16 cellular contexts compared by ENCODE assay signal in genomic region chr14:61350427-61350826, GRCh38. TPM values are rescaled to one million over a fixed set of nuclear protein-coding genes. Genes with fewer than 3 reads are reported as not detected.
DNase-seq lines count a peak whose midpoint lies in the region; ATAC-seq lines count a peak whose summit lies in the region.
"Had no signal": no experiment of that assay in that cellular context is flagged by ENCODE, and none has a peak within 500 bp of the region (broad histone marks: within the 10 kb centered on the region; RNA-seq: fewer than 3 reads in every experiment).

No MANE protein-coding gene starts in this region.

- no peaks in the 10 kb centered on the region for H3K27me3 Mint-ChIP-seq in activated CD4-positive, alpha-beta T cell treated with anti-CD3 and anti-CD28 coated beads, Interleukin-2, amount 10 ng/mL, durations not matched to agents 24 days and 14 days
- H3K27me3 Mint-ChIP-seq in activated T-helper 2 cell treated with anti-CD3 and anti-CD28 coated beads, Interferon-gamma antibody, Interleukin-2, Interleukin-4, amounts not matched to agents 10 μg/mL and 5 μg/mL and 100 μg/mL, durations not matched to agents 14 hours and 24 hours and 36 hours (ENCODE audit: low read depth) = no peaks in the 10 kb centered on the region

- peaks cover 80% of the 10 kb centered on the region for H3K4me1 Mint-ChIP-seq in activated CD4-positive, alpha-beta T cell treated with anti-CD3 and anti-CD28 coated beads, Interleukin-2, amount 10 ng/mL, durations not matched to agents 24 days and 14 days
- H3K4me1 Mint-ChIP-seq in activated T-helper 2 cell treated with anti-CD3 and anti-CD28 coated beads, Interferon-gamma antibody, Interleukin-2, Interleukin-4, amounts not matched to agents 10 μg/mL and 5 μg/mL and 100 μg/mL, durations not matched to agents 14 hours and 24 hours and 36 hours (ENCODE audit: low read depth) = peaks cover 81% of the 10 kb centered on the region
- peaks cover 90% of the 10 kb centered on the region for H3K4me1 Mint-ChIP-seq in stimulated activated effector memory CD8-positive, alpha-beta T cell treated with anti-CD3 and anti-CD28 coated beads, Interleukin-12 subunit alpha, Interleukin-12 subunit beta, amount 100 ng/mL, for 72 hours

- peaks cover 28% of the 10 kb centered on the region for H3K36me3 Mint-ChIP-seq in activated CD4-positive, alpha-beta T cell treated with anti-CD3 and anti-CD28 coated beads, Interleukin-2, amount 10 ng/mL, durations not matched to agents 24 days and 14 days (ENCODE audit: low read depth)
- H3K36me3 Mint-ChIP-seq in activated T-helper 2 cell treated with anti-CD3 and anti-CD28 coated beads, Interferon-gamma antibody, Interleukin-2, Interleukin-4, amounts not matched to agents 10 μg/mL and 5 μg/mL and 100 μg/mL, durations not matched to agents 14 hours and 24 hours and 36 hours (ENCODE audit: low read depth) = peaks cover 41% of the 10 kb centered on the region
- peaks cover 57% of the 10 kb centered on the region for H3K36me3 Mint-ChIP-seq in stimulated activated effector memory CD8-positive, alpha-beta T cell treated with anti-CD3 and anti-CD28 coated beads, Interleukin-12 subunit alpha, Interleukin-12 subunit beta, amount 100 ng/mL, for 72 hours

- H3K4me3 Mint-ChIP-seq in activated CD4-positive, alpha-beta T cell treated with anti-CD3 and anti-CD28 coated beads, Interleukin-2, amount 10 ng/mL, durations not matched to agents 24 days and 14 days = peak overlapping the region; percentile 83
- H3K4me3 Mint-ChIP-seq in activated T-helper 2 cell treated with anti-CD3 and anti-CD28 coated beads, Interferon-gamma antibody, Interleukin-2, Interleukin-4, amounts not matched to agents 10 μg/mL and 5 μg/mL and 100 μg/mL, durations not matched to agents 14 hours and 24 hours and 36 hours (ENCODE audit: low read depth) = peak overlapping the region; percentile 54
- no peak overlapping the region for H3K4me3 Mint-ChIP-seq in stimulated activated effector memory CD8-positive, alpha-beta T cell treated with anti-CD3 and anti-CD28 coated beads, Interleukin-12 subunit alpha, Interleukin-12 subunit beta, amount 100 ng/mL, for 72 hours

- peak overlapping the region; percentile 93 for H3K27ac Mint-ChIP-seq in activated CD4-positive, alpha-beta T cell treated with anti-CD3 and anti-CD28 coated beads, Interleukin-2, amount 10 ng/mL, durations not matched to agents 24 days and 14 days
- H3K27ac Mint-ChIP-seq in activated T-helper 2 cell treated with anti-CD3 and anti-CD28 coated beads, Interferon-gamma antibody, Interleukin-2, Interleukin-4, amounts not matched to agents 10 μg/mL and 5 μg/mL and 100 μg/mL, durations not matched to agents 14 hours and 24 hours and 36 hours = peak overlapping the region; percentile 79
- peak overlapping the region; percentile 95 for H3K27ac Mint-ChIP-seq in stimulated activated effector memory CD8-positive, alpha-beta T cell treated with anti-CD3 and anti-CD28 coated beads, Interleukin-12 subunit alpha, Interleukin-12 subunit beta, amount 100 ng/mL, for 72 hours

- DNase-seq in activated CD4-positive, alpha-beta T cell treated with anti-CD3 and anti-CD28 coated beads, Interleukin-2, amount 10 ng/mL, durations not matched to agents 24 days and 14 days = peak; percentile 80
- DNase-seq in activated CD4-positive, alpha-beta T cell treated with anti-CD3 and anti-CD28 coated beads for 4 hours = no peak
- no peak for DNase-seq in activated T-helper 2 cell treated with anti-CD3 and anti-CD28 coated beads, Interferon-gamma antibody, Interleukin-2, Interleukin-4, amounts not matched to agents 10 μg/mL and 5 μg/mL and 100 μg/mL, durations not matched to agents 14 hours and 24 hours and 36 hours (ENCODE audit: low spot score)
- DNase-seq in stimulated activated effector memory CD8-positive, alpha-beta T cell treated with anti-CD3 and anti-CD28 coated beads, Interleukin-12 subunit alpha, Interleukin-12 subunit beta, amount 100 ng/mL, for 72 hours (ENCODE audit: low spot score in 2 of 2) = no peak
- DNase-seq in AG08395 (ENCODE audit: low spot score) (no peak), NCI-H1694 treated with DMSO at 0.1 percent for 48 hours (lab: John Stamatoyannopoulos, UW) (no peak)
- DNase-seq: Caco-2; effector CD8-positive, alpha-beta T cell; hippocampal formation; kidney glomerular epithelial cell; midbrain; NCI-H2227 treated with DMSO at 0.1 percent for 48 hours had no signal

- intact Hi-C loops in activated CD4-positive, alpha-beta T cell treated with anti-CD3 and anti-CD28 coated beads, Interleukin-2, amount 10 ng/mL, durations not matched to agents 24 days and 14 days (cut with micrococcal nuclease) = loop anchor here (1.0 kb wide), 1 partner anchor 22 kb away; no protein-coding TSS in a partner anchor
- intact Hi-C loops in activated T-helper 2 cell treated with anti-CD3 and anti-CD28 coated beads, Interferon-gamma antibody, Interleukin-2, Interleukin-4, amounts not matched to agents 10 μg/mL and 5 μg/mL and 100 μg/mL, durations not matched to agents 14 hours and 24 hours and 36 hours (cut with micrococcal nuclease) = no loop called here

- ATAC-seq in GM21786 (IDR thresholded peaks at IDR 0.05; ENCODE audit: unreplicated experiment) (peak; percentile 64), HG03095 (IDR thresholded peaks at IDR 0.05; ENCODE audit: unreplicated experiment) (no peak)
- peak; percentile 80 for ATAC-seq in stimulated activated effector memory CD8-positive, alpha-beta T cell treated with anti-CD3 and anti-CD28 coated beads, Interleukin-12 subunit alpha, Interleukin-12 subunit beta, amount 100 ng/mL, for 72 hours
- ATAC-seq: A549, Right ventricle myocardium inferior had no signal

- H3K9me3 Mint-ChIP-seq in activated CD4-positive, alpha-beta T cell treated with anti-CD3 and anti-CD28 coated beads, Interleukin-2, amount 10 ng/mL, durations not matched to agents 24 days and 14 days = peaks cover 11% of the 10 kb centered on the region
- H3K9me3 Mint-ChIP-seq in activated T-helper 2 cell treated with anti-CD3 and anti-CD28 coated beads, Interferon-gamma antibody, Interleukin-2, Interleukin-4, amounts not matched to agents 10 μg/mL and 5 μg/mL and 100 μg/mL, durations not matched to agents 14 hours and 24 hours and 36 hours = peaks cover 7% of the 10 kb centered on the region
- H3K9me3 Mint-ChIP-seq in stimulated activated effector memory CD8-positive, alpha-beta T cell treated with anti-CD3 and anti-CD28 coated beads, Interleukin-12 subunit alpha, Interleukin-12 subunit beta, amount 100 ng/mL, for 72 hours = peaks cover 4% of the 10 kb centered on the region

RNA-seq across cellular contexts. Expression of gene PRKCH, which starts 29.0 kb away (rescaled TPM):
- total RNA-seq in activated CD4-positive, alpha-beta T cell treated with anti-CD3 and anti-CD28 coated beads, Interleukin-2, amount 10 ng/mL, durations not matched to agents 24 days and 14 days = 108 and 118 TPM in 2 replicates
- 101 and 102 TPM in 2 replicates for total RNA-seq in activated T-helper 2 cell treated with anti-CD3 and anti-CD28 coated beads, Interferon-gamma antibody, Interleukin-2, Interleukin-4, amounts not matched to agents 10 μg/mL and 5 μg/mL and 100 μg/mL, durations not matched to agents 14 hours and 24 hours and 36 hours
